Comparison of ENCODE assay signal across 9 cellular contexts in the genomic region with DNA sequence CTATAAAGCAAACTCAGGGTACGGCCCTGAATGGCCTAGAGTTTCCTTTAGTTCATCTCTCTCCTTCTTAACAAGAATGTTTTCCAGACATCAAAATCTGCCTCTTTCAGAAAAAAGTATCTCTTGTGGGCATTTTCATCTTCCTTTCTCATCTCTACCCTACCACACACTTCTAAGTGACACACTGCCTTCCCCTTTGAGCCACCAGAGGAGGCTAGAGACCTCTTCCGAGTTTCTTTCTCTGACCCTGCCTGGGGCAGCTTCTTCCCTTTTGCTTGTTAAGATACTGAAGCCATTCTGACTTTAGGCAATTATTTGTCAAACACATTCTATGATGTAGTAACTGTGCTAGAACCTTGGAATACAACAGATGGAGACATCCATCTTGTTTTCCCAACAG. TPM values are rescaled to one million over a fixed set of nuclear protein-coding genes. Genes with fewer than 3 reads are reported as not detected.
DNase-seq lines count a peak whose midpoint lies in the region; ATAC-seq and TF ChIP-seq lines count a peak whose summit lies in the region.
"Had no signal": no experiment of that assay in that cellular context is flagged by ENCODE, and none has a peak within 500 bp of the region (broad histone marks: within the 10 kb centered on the region; RNA-seq: fewer than 3 reads in every experiment).

No MANE protein-coding gene starts in this region.

- H3K9me3 ChIP-seq in DND-41 (ENCODE audit: insufficient read depth, low read length, severe bottlenecking) (no peaks in the 10 kb centered on the region), right lobe of liver (no peaks in the 10 kb centered on the region)

- H3K36me3 ChIP-seq in DND-41 (ENCODE audit: insufficient read depth, low read length) (no peaks in the 10 kb centered on the region), right lobe of liver (no peaks in the 10 kb centered on the region)

- H3K4me1 ChIP-seq in DND-41 (ENCODE audit: insufficient read depth, low read length) (no peaks in the 10 kb centered on the region), right lobe of liver (no peaks in the 10 kb centered on the region)

- no peak overlapping the region for H2AFZ ChIP-seq in DND-41 (ENCODE audit: low read depth, low read length)

- ATAC-seq in DND-41 (ENCODE audit: insufficient read depth, low read depth) (no peak), right lobe of liver (peak in 3 of 4 donors; percentile 43 to 59 (median 45)), GM18873 (IDR thresholded peaks at IDR 0.05; ENCODE audit: low FRiP score, unreplicated experiment) (no peak)

- no peak overlapping the region for H3K9ac ChIP-seq in DND-41 (ENCODE audit: low read depth, low read length)

- H3K27ac ChIP-seq in DND-41 (ENCODE audit: low read length) (no peak overlapping the region), right lobe of liver (no peak overlapping the region)

- 31% methylated on average over 2 of the region's 2 CpGs for WGBS in right lobe of liver (ENCODE audit: insufficient coverage, low coverage, low lambda C conversion rate, missing lambda C conversion rate)

- no peak for TF ChIP-seq POLR2A in right lobe of liver (IDR thresholded peaks at IDR 0.05)

- no peaks in the 10 kb centered on the region for H4K20me1 ChIP-seq in DND-41 (ENCODE audit: insufficient read depth, low read length)

- DNase-seq in DND-41 (no peak), right lobe of liver (no peak), NCI-H2196 (lab: John Stamatoyannopoulos, UW; ENCODE audit: unreplicated experiment) (no peak), NCI-H526 treated with DMSO at 0.1 percent for 48 hours (lab: John Stamatoyannopoulos, UW) (no peak), H4 (ENCODE audit: low spot score) (no peak)
- DNase-seq in activated naive CD4-positive, alpha-beta T cell treated with anti-CD3 and anti-CD28 coated beads, Interleukin-2, amount 50 U/mL, for 16 hours: peak; percentile 12

- no peaks in the 10 kb centered on the region for H3K27me3 ChIP-seq in DND-41 (ENCODE audit: insufficient read depth, low read length, poor library complexity)
- H3K27me3 ChIP-seq in right lobe of liver: no peaks in the 10 kb centered on the region

- TF ChIP-seq RAD21 in Ishikawa (IDR thresholded peaks at IDR 0.05; ENCODE audit: low read depth): peak; percentile 60

- no peak overlapping the region for H3K4me2 ChIP-seq in DND-41 (ENCODE audit: insufficient read depth, low read length)

- peak; percentile 30 for TF ChIP-seq CTCF in DND-41 (IDR thresholded peaks at IDR 0.05; ENCODE audit: borderline replicate concordance, extremely low read depth, low read length, poor library complexity, severe bottlenecking)
- peak; percentile 35 to 47 (median 39) for TF ChIP-seq CTCF in right lobe of liver (IDR thresholded peaks at IDR 0.05)

- TF ChIP-seq EP300 in Ishikawa (IDR thresholded peaks at IDR 0.05; ENCODE audit: borderline replicate concordance): no peak

- H3K4me3 ChIP-seq in DND-41 (ENCODE audit: low read depth in 1 of 2, low read length in 2 of 2) (no peak overlapping the region), right lobe of liver (no peak overlapping the region)

- intact Hi-C loops in right lobe of liver (cut with DNase I): no loop called here

- H3K79me2 ChIP-seq in DND-41 (ENCODE audit: insufficient read depth, low read length): no peaks in the 10 kb centered on the region

TF ChIP-seq in Ishikawa, 13 proteins besides CTCF, POLR2A, EP300 and RAD21:
- TF ChIP-seq FOXM1 (IDR thresholded peaks at IDR 0.05; ENCODE audit: borderline replicate concordance, low read depth) (no peak), TCF12 (IDR thresholded peaks at IDR 0.05; ENCODE audit: low read depth) (no peak), EGR1 (IDR thresholded peaks at IDR 0.05) (no peak), TEAD4 (IDR thresholded peaks at IDR 0.05) (no peak), ZBTB7A (IDR thresholded peaks at IDR 0.05; ENCODE audit: low read depth) (no peak), TAF1 (IDR thresholded peaks at IDR 0.05; ENCODE audit: low read depth) (no peak)
- TF ChIP-seq, protein P1, sequence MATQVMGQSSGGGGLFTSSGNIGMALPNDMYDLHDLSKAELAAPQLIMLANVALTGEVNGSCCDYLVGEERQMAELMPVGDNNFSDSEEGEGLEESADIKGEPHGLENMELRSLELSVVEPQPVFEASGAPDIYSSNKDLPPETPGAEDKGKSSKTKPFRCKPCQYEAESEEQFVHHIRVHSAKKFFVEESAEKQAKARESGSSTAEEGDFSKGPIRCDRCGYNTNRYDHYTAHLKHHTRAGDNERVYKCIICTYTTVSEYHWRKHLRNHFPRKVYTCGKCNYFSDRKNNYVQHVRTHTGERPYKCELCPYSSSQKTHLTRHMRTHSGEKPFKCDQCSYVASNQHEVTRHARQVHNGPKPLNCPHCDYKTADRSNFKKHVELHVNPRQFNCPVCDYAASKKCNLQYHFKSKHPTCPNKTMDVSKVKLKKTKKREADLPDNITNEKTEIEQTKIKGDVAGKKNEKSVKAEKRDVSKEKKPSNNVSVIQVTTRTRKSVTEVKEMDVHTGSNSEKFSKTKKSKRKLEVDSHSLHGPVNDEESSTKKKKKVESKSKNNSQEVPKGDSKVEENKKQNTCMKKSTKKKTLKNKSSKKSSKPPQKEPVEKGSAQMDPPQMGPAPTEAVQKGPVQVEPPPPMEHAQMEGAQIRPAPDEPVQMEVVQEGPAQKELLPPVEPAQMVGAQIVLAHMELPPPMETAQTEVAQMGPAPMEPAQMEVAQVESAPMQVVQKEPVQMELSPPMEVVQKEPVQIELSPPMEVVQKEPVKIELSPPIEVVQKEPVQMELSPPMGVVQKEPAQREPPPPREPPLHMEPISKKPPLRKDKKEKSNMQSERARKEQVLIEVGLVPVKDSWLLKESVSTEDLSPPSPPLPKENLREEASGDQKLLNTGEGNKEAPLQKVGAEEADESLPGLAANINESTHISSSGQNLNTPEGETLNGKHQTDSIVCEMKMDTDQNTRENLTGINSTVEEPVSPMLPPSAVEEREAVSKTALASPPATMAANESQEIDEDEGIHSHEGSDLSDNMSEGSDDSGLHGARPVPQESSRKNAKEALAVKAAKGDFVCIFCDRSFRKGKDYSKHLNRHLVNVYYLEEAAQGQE (IDR thresholded peaks at IDR 0.05; ENCODE audit: low read depth): no peak

RNA-seq across cellular contexts. Expression of a gene that starts 8.7 kb away (rescaled TPM):
- total RNA-seq in right lobe of liver: under 1 TPM in 4 of 6 experiments, not detected in 2; under 0.01 to 0.05 (median 0.01) TPM
- total RNA-seq in H4 (2014; rRNA removed; shearing (Covaris generic)): 0.04 TPM in 1 of 2 replicates, not detected in the other
- total RNA-seq: NCI-H460 had no signal

Comparison
In these comparisons a context has a peak if more than half of its experiments do, and no peak if none do; other contexts are left out.
1. ATAC-seq: peak in right lobe of liver (3 of 4); none in DND-41 (single experiment) and GM18873 (single experiment).